Comparison of ENCODE assay signal across 22 cellular contexts in genomic region chr20:57754190-57754589, GRCh38.
"Had no signal": no experiment of that assay in that cellular context is flagged by ENCODE, and none has a peak within 500 bp of the region (broad histone marks: within the 10 kb centered on the region; RNA-seq: fewer than 3 reads in every experiment).

No MANE protein-coding gene starts in this region.

- H3K9me3 ChIP-seq: lower lobe of right lung, neutrophil, upper lobe of left lung had no signal

- H3K4me3 ChIP-seq: lower lobe of right lung, neural progenitor cell, right atrium auricular region, skin epidermis, tibial nerve, upper lobe of left lung had no signal

- H3K36me3 ChIP-seq: lower lobe of right lung, neural progenitor cell, neutrophil, right atrium auricular region, tibial nerve, upper lobe of left lung had no signal

- ATAC-seq: lower lobe of right lung; naive thymus-derived CD8-positive, alpha-beta T cell; sciatic nerve; stimulated activated effector memory CD8-positive, alpha-beta T cell treated with anti-CD3 and anti-CD28 coated beads, Interleukin-12 subunit alpha, Interleukin-12 subunit beta, amount 100 ng/mL, for 72 hours; stimulated activated naive CD8-positive, alpha-beta T cell treated with anti-CD3 and anti-CD28 coated beads, Interleukin-15, amount 100 ng/mL, for 72 hours had no signal

- DNase-seq: head of caudate nucleus; hypothalamus; immature natural killer cell; lower lobe of right lung; mammary epithelial cell; mesenchymal stem cell; naive thymus-derived CD8-positive, alpha-beta T cell; nephron progenitor cell; occipital lobe; stimulated activated CD4-positive, alpha-beta T cell treated with anti-CD3 and anti-CD28 coated beads, Interleukin-4, amount 100 ng/mL, for 24 hours; stimulated activated naive CD4-positive, alpha-beta T cell; stimulated activated naive CD8-positive, alpha-beta T cell treated with anti-CD3 and anti-CD28 coated beads, Interleukin-15, amount 100 ng/mL, for 72 hours; substantia nigra had no signal

- H3K4me1 ChIP-seq: neural progenitor cell had no signal

- H3K27ac ChIP-seq: lower lobe of right lung, neural progenitor cell, neutrophil, parathyroid adenoma, right atrium auricular region, skin epidermis, tibial nerve, upper lobe of left lung had no signal

- H3K27me3 ChIP-seq: neural progenitor cell, right atrium auricular region, tibial nerve, upper lobe of left lung had no signal
